In genomic region chr16:29317269-29317668, GRCh38 we compare ENCODE assay signal across 20 cellular contexts.
DNase-seq lines count a peak whose midpoint lies in the region; ATAC-seq, FAIRE-seq and TF ChIP-seq lines count a peak whose summit lies in the region.
"Had no signal": no experiment of that assay in that cellular context is flagged by ENCODE, and none has a peak within 500 bp of the region (broad histone marks: within the 10 kb centered on the region; RNA-seq: fewer than 3 reads in every experiment).

No MANE protein-coding gene starts in this region.

- ATAC-seq in stimulated activated memory B cell treated with anti-CD40 and anti-IgM and Interleukin-4, amounts not matched to agents 10 μg/mL and 1 μg/mL and 100 μg/mL, for 72 hours = no peak
- no peak for ATAC-seq in GM18867 (IDR thresholded peaks at IDR 0.05; ENCODE audit: unreplicated experiment)
- ATAC-seq: CD8-positive, alpha-beta T cell; HepG2 had no signal

- FAIRE-seq in astrocyte (lab: Jason Lieb, UNC) (no peak), RCC 7860 (lab: Jason Lieb, UNC) (no peak)
- FAIRE-seq: D721Med, G401.6, GM12891, H54, HepG2, HTR-8/SVneo had no signal

- no peaks in the 10 kb centered on the region for H3K4me1 ChIP-seq in H9 (ENCODE audit: insufficient read depth, low read length)
- H3K4me1 ChIP-seq in astrocyte (ENCODE audit: insufficient read depth, low read length) = peaks cover 11% of the 10 kb centered on the region
- H3K4me1 ChIP-seq in mesenchymal stem cell (ENCODE audit: control insufficient read depth, insufficient read depth, low read depth, low read length) = peaks cover 24% of the 10 kb centered on the region

- H3K23ac ChIP-seq in H9 (ENCODE audit: insufficient read length, low read depth, low read length) (no peak overlapping the region), mesenchymal stem cell (ENCODE audit: low read length in 2 of 2) (no peak overlapping the region)

- H3T11ph ChIP-seq in H9 (ENCODE audit: low read length) = no peak overlapping the region

- no peak overlapping the region for H3K9ac ChIP-seq in H9 (ENCODE audit: extremely low read depth, insufficient read length, low read length)
- H3K9ac ChIP-seq in astrocyte (ENCODE audit: low read length) = no peak overlapping the region
- H3K9ac ChIP-seq in mesenchymal stem cell (ENCODE audit: low read length) = no peak overlapping the region

- H3K4me3 Mint-ChIP-seq in H9 (no peak overlapping the region), astrocyte (ENCODE audit: unreplicated experiment) (no peak overlapping the region), HFFc6 (no peak overlapping the region)
- no peak overlapping the region for H3K4me3 Mint-ChIP-seq in stimulated activated memory B cell treated with anti-CD40 and anti-IgM and Interleukin-4, amounts not matched to agents 10 μg/mL and 1 μg/mL and 100 μg/mL, for 72 hours
- H3K4me3 Mint-ChIP-seq: B cell; CD8-positive, alpha-beta T cell had no signal

- H3K18ac ChIP-seq in H9 (ENCODE audit: insufficient read length, low read depth, low read length) (no peak overlapping the region), mesenchymal stem cell (ENCODE audit: low read depth in 1 of 2, low read length in 2 of 2) (no peak overlapping the region)

- H3K79me2 ChIP-seq in H9 (ENCODE audit: insufficient read depth, low read length) (no peaks in the 10 kb centered on the region), astrocyte (ENCODE audit: insufficient read depth, low read length) (no peaks in the 10 kb centered on the region)

- H4K5ac ChIP-seq in H9 (ENCODE audit: insufficient read length, low read depth, low read length) = no peak overlapping the region

- H4K91ac ChIP-seq in H9 (ENCODE audit: insufficient read length, low read depth, low read length) (no peak overlapping the region), mesenchymal stem cell (ENCODE audit: low read length) (peak overlapping the region; percentile 69)

- H3K14ac ChIP-seq in H9 (ENCODE audit: insufficient read depth, low read length) (no peak overlapping the region), mesenchymal stem cell (ENCODE audit: low read length in 2 of 2) (peak overlapping the region in 1 of 2 experiments; percentile 19)

- no peak overlapping the region for H2BK20ac ChIP-seq in H9 (ENCODE audit: low read depth, low read length, poor library complexity, severe bottlenecking)

- H3K27ac Mint-ChIP-seq in H9 (peak overlapping the region in 2 of 3 experiments; percentile 73 to 91; a peak in 2 of 7 replicates), astrocyte (ENCODE audit: unreplicated experiment) (no peak overlapping the region), HFFc6 (no peak overlapping the region)
- peak overlapping the region; percentile 48 for H3K27ac Mint-ChIP-seq in stimulated activated memory B cell treated with anti-CD40 and anti-IgM and Interleukin-4, amounts not matched to agents 10 μg/mL and 1 μg/mL and 100 μg/mL, for 72 hours
- H3K27ac Mint-ChIP-seq: B cell; CD8-positive, alpha-beta T cell had no signal

- H3K4me3 ChIP-seq in astrocyte (ENCODE audit: insufficient read depth, low read depth, low read length) (no peak overlapping the region), mesenchymal stem cell (ENCODE audit: insufficient read depth in 1 of 2, low read depth in 1 of 2, low read length in 2 of 2) (no peak overlapping the region)

- no CpG with 5 or more reads among the region's 13 CpGs for WGBS in H9 (ENCODE audit: extremely low coverage, insufficient read length, low lambda C conversion rate)
- 92% methylated on average over 13 of the region's 13 CpGs for WGBS in mesenchymal stem cell

- H4K20me1 ChIP-seq in H9 (ENCODE audit: control insufficient read depth, insufficient read depth, insufficient read length) = no peaks in the 10 kb centered on the region
- H4K20me1 ChIP-seq in astrocyte (ENCODE audit: insufficient read depth, low read length) = no peaks in the 10 kb centered on the region

- H3K56ac ChIP-seq in H9 (ENCODE audit: insufficient read length, low read depth, low read length) = no peak overlapping the region

- H3K79me1 ChIP-seq in H9 (ENCODE audit: insufficient read depth, low read depth, low read length, poor library complexity, severe bottlenecking) = no peaks in the 10 kb centered on the region
- H3K79me1 ChIP-seq in mesenchymal stem cell (replicated peaks; ENCODE audit: low read length, poor library complexity, severe bottlenecking) = no peaks in the 10 kb centered on the region

- no peak overlapping the region for H4K8ac ChIP-seq in H9 (replicated peaks; ENCODE audit: insufficient read length, low read depth, low read length)
- peak overlapping the region; percentile 40 for H4K8ac ChIP-seq in mesenchymal stem cell (ENCODE audit: low read length)

- H3K36me3 ChIP-seq in astrocyte (ENCODE audit: insufficient read depth, low read length) (no peaks in the 10 kb centered on the region), mesenchymal stem cell (ENCODE audit: control insufficient read depth in 1 of 2, insufficient read depth in 2 of 2, low read depth in 1 of 2, low read length in 2 of 2) (no peaks in the 10 kb centered on the region)

- no peaks in the 10 kb centered on the region for H3K23me2 ChIP-seq in H9 (ENCODE audit: insufficient read length, low read depth, low read length, poor library complexity, severe bottlenecking)

- H2AK5ac ChIP-seq in H9 (ENCODE audit: insufficient read length, low read length) (no peak overlapping the region), mesenchymal stem cell (ENCODE audit: low read length, severe bottlenecking) (no peak overlapping the region)

- H2BK120ac ChIP-seq in H9 (ENCODE audit: low read depth, low read length, poor library complexity, severe bottlenecking) = no peak overlapping the region
- no peak overlapping the region for H2BK120ac ChIP-seq in mesenchymal stem cell (ENCODE audit: low read depth, low read length)

- H3K27me3 Mint-ChIP-seq in H9 (ENCODE audit: low read depth) (no peaks in the 10 kb centered on the region; the same call in none of the 2 replicates), astrocyte (ENCODE audit: low read depth, unreplicated experiment) (peaks cover 31% of the 10 kb centered on the region), HFFc6 (ENCODE audit: insufficient read depth) (peaks cover 12% of the 10 kb centered on the region)
- H3K27me3 Mint-ChIP-seq in stimulated activated memory B cell treated with anti-CD40 and anti-IgM and Interleukin-4, amounts not matched to agents 10 μg/mL and 1 μg/mL and 100 μg/mL, for 72 hours = no peaks in the 10 kb centered on the region
- H3K27me3 Mint-ChIP-seq: B cell had no signal

- peaks cover 33 to 52% of the 10 kb centered on the region in 2 experiments for H3K4me1 Mint-ChIP-seq in H9
- peaks cover 22% of the 10 kb centered on the region for H3K4me1 Mint-ChIP-seq in astrocyte (ENCODE audit: low read depth, unreplicated experiment)
- H3K4me1 Mint-ChIP-seq in stimulated activated memory B cell treated with anti-CD40 and anti-IgM and Interleukin-4, amounts not matched to agents 10 μg/mL and 1 μg/mL and 100 μg/mL, for 72 hours = peaks cover 18% of the 10 kb centered on the region
- peaks cover 19% of the 10 kb centered on the region for H3K4me1 Mint-ChIP-seq in HFFc6 (ENCODE audit: low read depth)

- H3K9me3 ChIP-seq in H9 (ENCODE audit: control insufficient read depth, low read depth, low read length) (no peaks in the 10 kb centered on the region), astrocyte (ENCODE audit: insufficient read depth, low read depth, low read length) (no peaks in the 10 kb centered on the region), mesenchymal stem cell (ENCODE audit: control insufficient read depth, low read length) (no peaks in the 10 kb centered on the region)

- no peaks in the 10 kb centered on the region for H3K9me3 Mint-ChIP-seq in H9
- no peaks in the 10 kb centered on the region for H3K9me3 Mint-ChIP-seq in astrocyte (ENCODE audit: unreplicated experiment)
- no peaks in the 10 kb centered on the region for H3K9me3 Mint-ChIP-seq in stimulated activated memory B cell treated with anti-CD40 and anti-IgM and Interleukin-4, amounts not matched to agents 10 μg/mL and 1 μg/mL and 100 μg/mL, for 72 hours
- H3K9me3 Mint-ChIP-seq in HFFc6 = no peaks in the 10 kb centered on the region
- H3K9me3 Mint-ChIP-seq: CD8-positive, alpha-beta T cell had no signal

- H3K27me3 ChIP-seq in H9 (ENCODE audit: insufficient read depth, low read length) (no peaks in the 10 kb centered on the region), astrocyte (ENCODE audit: insufficient read depth, low read length) (no peaks in the 10 kb centered on the region), mesenchymal stem cell (ENCODE audit: control insufficient read depth in 1 of 2, insufficient read depth in 1 of 2, low read length in 2 of 2) (peaks cover 0 to 4% of the 10 kb centered on the region in 2 experiments)

- H2AFZ ChIP-seq in H9 (ENCODE audit: low read length) (no peak overlapping the region), astrocyte (ENCODE audit: low read depth, low read length) (peak overlapping the region; percentile 10), mesenchymal stem cell (ENCODE audit: low read depth, low read length) (no peak overlapping the region)

- TF ChIP-seq CTCF in H9 (conservative IDR thresholded peaks at IDR 0.05) (no peak), astrocyte (IDR thresholded peaks at IDR 0.05; ENCODE audit: insufficient read depth, low read depth, low read length) (no peak), HFFc6 (IDR thresholded peaks at IDR 0.05) (no peak)

- H3K4me2 ChIP-seq in H9 (ENCODE audit: insufficient read depth, insufficient read length, low read length) (no peak overlapping the region), astrocyte (ENCODE audit: low read length) (no peak overlapping the region), mesenchymal stem cell (ENCODE audit: low read length, poor library complexity, severe bottlenecking) (no peak overlapping the region)

- H2BK12ac ChIP-seq in H9 (ENCODE audit: insufficient read length, low read depth, low read length) (no peak overlapping the region), mesenchymal stem cell (ENCODE audit: low read length in 2 of 2) (peak overlapping the region in 1 of 2 experiments; percentile 54)

- DNase-seq in H9 (no peak), astrocyte (ENCODE audit: low read depth) (no peak), mesenchymal stem cell (no peak), RCC 7860 (ENCODE audit: low spot score) (no peak), HFFc6 (no peak)
- DNase-seq: ACHN; CD8-positive, alpha-beta T cell; COR-L47; DMS153; EL had no signal

- no peaks in the 10 kb centered on the region; a peak in 1 of 7 replicates for H3K36me3 Mint-ChIP-seq in H9 (ENCODE audit: insufficient read depth in 1 of 3, low read depth in 3 of 3)
- no peaks in the 10 kb centered on the region for H3K36me3 Mint-ChIP-seq in astrocyte (ENCODE audit: low read depth, unreplicated experiment)
- peaks cover 6% of the 10 kb centered on the region for H3K36me3 Mint-ChIP-seq in stimulated activated memory B cell treated with anti-CD40 and anti-IgM and Interleukin-4, amounts not matched to agents 10 μg/mL and 1 μg/mL and 100 μg/mL, for 72 hours
- no peaks in the 10 kb centered on the region for H3K36me3 Mint-ChIP-seq in HFFc6 (ENCODE audit: low read depth)
- H3K36me3 Mint-ChIP-seq: CD8-positive, alpha-beta T cell had no signal

- H2BK15ac ChIP-seq in H9 (ENCODE audit: low read depth, low read length) (no peak overlapping the region), mesenchymal stem cell (ENCODE audit: low read depth, poor library complexity, severe bottlenecking) (no peak overlapping the region)

- H2BK5ac ChIP-seq in H9 (ENCODE audit: insufficient read length, low read length) = no peak overlapping the region
- H2BK5ac ChIP-seq in mesenchymal stem cell (ENCODE audit: low read depth, low read length, poor library complexity, severe bottlenecking) = no peak overlapping the region

- H3K27ac ChIP-seq in H9 (ENCODE audit: insufficient read length, low read depth, low read length) (no peak overlapping the region), astrocyte (ENCODE audit: low read depth, low read length) (no peak overlapping the region), mesenchymal stem cell (ENCODE audit: low read length, poor library complexity, severe bottlenecking) (no peak overlapping the region)
- H3K27ac ChIP-seq: C4-2B had no signal

- H3K4ac ChIP-seq in H9 (ENCODE audit: low read depth, low read length) = no peak overlapping the region
- H3K4ac ChIP-seq in mesenchymal stem cell (ENCODE audit: low read depth in 1 of 2, low read length in 2 of 2) = no peak overlapping the region

Comparison
In these comparisons a context has a peak if more than half of its experiments do, and no peak if none do; other contexts are left out.
1. H3K27ac Mint-ChIP-seq: peak in H9 (2 of 3) and stimulated activated memory B cell treated with anti-CD40 and anti-IgM and Interleukin-4, amounts not matched to agents 10 μg/mL and 1 μg/mL and 100 μg/mL, for 72 hours (single experiment); none in astrocyte (single experiment) and HFFc6 (single experiment).